ENCODE assay signal across 16 cellular contexts in the genomic region with DNA sequence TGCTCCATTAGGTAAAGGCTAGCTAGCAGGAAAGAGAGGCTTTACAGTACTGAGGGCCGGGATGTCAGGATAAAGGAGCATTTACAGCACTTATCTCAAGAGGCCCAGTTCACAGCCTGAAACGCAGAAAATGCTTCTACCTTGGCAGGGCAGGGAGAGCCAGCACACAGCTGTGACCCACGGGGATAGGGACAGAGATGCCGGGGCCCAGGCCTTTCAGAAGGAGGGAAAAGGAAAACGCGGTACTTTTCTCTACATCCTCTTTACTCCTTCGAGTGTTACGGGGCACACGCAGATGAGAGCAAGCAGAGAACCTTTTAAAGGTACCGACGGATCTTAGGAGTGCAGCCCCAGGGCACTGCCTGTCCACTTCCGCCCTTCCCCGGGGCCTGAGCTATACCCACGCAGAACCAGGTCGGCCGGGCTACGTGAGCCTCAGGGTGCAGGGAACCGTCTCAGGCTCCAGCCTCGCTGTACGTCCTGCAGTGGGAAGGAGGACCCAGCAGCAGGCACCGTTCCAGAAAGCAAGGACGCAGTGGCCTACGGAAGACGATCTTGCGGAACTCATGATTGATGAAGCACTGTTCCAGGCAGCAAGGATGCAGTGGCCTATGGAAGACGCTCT.
"Had no signal": no experiment of that assay in that cellular context is flagged by ENCODE, and none has a peak within 500 bp of the region (broad histone marks: within the 10 kb centered on the region; RNA-seq: fewer than 3 reads in every experiment).

No MANE protein-coding gene starts in this region.

- DNase-seq: activated B cell treated with CpG ODN at 0.5 μM for 24 hours; activated CD4-positive, alpha-beta T cell treated with anti-CD3 and anti-CD28 coated beads, Interleukin-2, amount 10 ng/mL, durations not matched to agents 24 days and 14 days; activated naive CD4-positive, alpha-beta T cell treated with anti-CD3 and anti-CD28 coated beads, Interleukin-2, amount 50 U/mL, for 16 hours; cerebellar nuclear complex; dermis blood vessel endothelial cell; immature natural killer cell; left colon; retina; tibial artery had no signal

- H3K27ac Mint-ChIP-seq: activated B cell treated with CpG ODN at 0.5 μM for 24 hours; activated CD4-positive, alpha-beta T cell treated with anti-CD3 and anti-CD28 coated beads, Interleukin-2, amount 10 ng/mL, durations not matched to agents 24 days and 14 days; memory B cell; nephron; stimulated activated memory B cell treated with anti-CD40 and anti-IgM and Interleukin-4, amounts not matched to agents 10 μg/mL and 1 μg/mL and 100 μg/mL, for 72 hours; T-helper 1 cell treated with Interleukin-12 subunit alpha and Interleukin-12 subunit beta and Interleukin-4 antibody, amounts not matched to agents 30 μg/mL and 1 μg/mL, for 36 hours had no signal

- H3K9me3 Mint-ChIP-seq: activated B cell treated with CpG ODN at 0.5 μM for 24 hours; activated CD4-positive, alpha-beta T cell treated with anti-CD3 and anti-CD28 coated beads, Interleukin-2, amount 10 ng/mL, durations not matched to agents 24 days and 14 days; brain; immature natural killer cell; memory B cell; nephron; stimulated activated memory B cell treated with anti-CD40 and anti-IgM and Interleukin-4, amounts not matched to agents 10 μg/mL and 1 μg/mL and 100 μg/mL, for 72 hours; T-helper 1 cell treated with Interleukin-12 subunit alpha and Interleukin-12 subunit beta and Interleukin-4 antibody, amounts not matched to agents 30 μg/mL and 1 μg/mL, for 36 hours had no signal

- H3K27ac ChIP-seq: pancreas, tibial artery had no signal

- H3K4me3 Mint-ChIP-seq: activated B cell treated with CpG ODN at 0.5 μM for 24 hours; activated CD4-positive, alpha-beta T cell treated with anti-CD3 and anti-CD28 coated beads, Interleukin-2, amount 10 ng/mL, durations not matched to agents 24 days and 14 days; brain; immature natural killer cell; memory B cell; nephron; stimulated activated memory B cell treated with anti-CD40 and anti-IgM and Interleukin-4, amounts not matched to agents 10 μg/mL and 1 μg/mL and 100 μg/mL, for 72 hours; T-helper 1 cell treated with Interleukin-12 subunit alpha and Interleukin-12 subunit beta and Interleukin-4 antibody, amounts not matched to agents 30 μg/mL and 1 μg/mL, for 36 hours had no signal

- H3K27me3 Mint-ChIP-seq: activated B cell treated with CpG ODN at 0.5 μM for 24 hours; activated CD4-positive, alpha-beta T cell treated with anti-CD3 and anti-CD28 coated beads, Interleukin-2, amount 10 ng/mL, durations not matched to agents 24 days and 14 days; brain; memory B cell; stimulated activated memory B cell treated with anti-CD40 and anti-IgM and Interleukin-4, amounts not matched to agents 10 μg/mL and 1 μg/mL and 100 μg/mL, for 72 hours had no signal

- H3K4me3 ChIP-seq: pancreas, smooth muscle cell, tibial artery had no signal

- H3K36me3 ChIP-seq: pancreas had no signal

- H3K36me3 Mint-ChIP-seq: brain had no signal

- H3K9me3 ChIP-seq: pancreas, tibial artery had no signal

- ATAC-seq: left colon; pancreas; stimulated activated memory B cell treated with anti-CD40 and anti-IgM and Interleukin-4, amounts not matched to agents 10 μg/mL and 1 μg/mL and 100 μg/mL, for 72 hours had no signal

- H3K4me1 ChIP-seq: pancreas, tibial artery had no signal

- H3K4me1 Mint-ChIP-seq: activated CD4-positive, alpha-beta T cell treated with anti-CD3 and anti-CD28 coated beads, Interleukin-2, amount 10 ng/mL, durations not matched to agents 24 days and 14 days; memory B cell; nephron had no signal

- H3K4me2 ChIP-seq: smooth muscle cell had no signal

- H3K27me3 ChIP-seq: pancreas, tibial artery had no signal
